In genomic region chr19:31347828-31348314, GRCh38 we compare ENCODE assay signal across 10 cellular contexts. TPM values are rescaled to one million over a fixed set of nuclear protein-coding genes. Genes with fewer than 3 reads are reported as not detected.
DNase-seq lines count a peak whose midpoint lies in the region; FAIRE-seq and TF ChIP-seq lines count a peak whose summit lies in the region.
"Had no signal": no experiment of that assay in that cellular context is flagged by ENCODE, and none has a peak within 500 bp of the region (broad histone marks: within the 10 kb centered on the region; RNA-seq: fewer than 3 reads in every experiment).

No MANE protein-coding gene starts in this region.

- H3K27me3 ChIP-seq in stomach smooth muscle (ENCODE audit: control insufficient read depth in 1 of 2, insufficient read depth in 2 of 2, low read length in 2 of 2), result no peaks in the 10 kb centered on the region
- H3K27me3 ChIP-seq: adrenal gland had no signal

- FAIRE-seq in H54 (lab: Jason Lieb, UNC), result no peak
- FAIRE-seq: RCC 7860 had no signal

- H3K9me3 Mint-ChIP-seq in activated CD4-positive, alpha-beta T cell treated with anti-CD3 and anti-CD28 coated beads, Interleukin-2, amount 10 ng/mL, durations not matched to agents 24 days and 14 days, result no peaks in the 10 kb centered on the region
- no peaks in the 10 kb centered on the region for H3K9me3 Mint-ChIP-seq in activated naive CD8-positive, alpha-beta T cell treated with anti-CD3 and anti-CD28 coated beads for 36 hours
- peaks cover 0 to 3% (median 0%) of the 10 kb centered on the region in 6 donors for H3K9me3 Mint-ChIP-seq in immature natural killer cell

- H3K4me1 ChIP-seq in stomach smooth muscle (ENCODE audit: control insufficient read depth, insufficient read depth, low read length), result peaks cover 32% of the 10 kb centered on the region

- peak overlapping the region; percentile 87 for H3K4me3 Mint-ChIP-seq in activated CD4-positive, alpha-beta T cell treated with anti-CD3 and anti-CD28 coated beads, Interleukin-2, amount 10 ng/mL, durations not matched to agents 24 days and 14 days
- H3K4me3 Mint-ChIP-seq in activated naive CD8-positive, alpha-beta T cell treated with anti-CD3 and anti-CD28 coated beads for 36 hours, result peak overlapping the region; percentile 73
- H3K4me3 Mint-ChIP-seq in immature natural killer cell, result peak overlapping the region; percentile 81 to 90 (median 86)

- peaks cover 4% of the 10 kb centered on the region for H3K36me3 Mint-ChIP-seq in activated CD4-positive, alpha-beta T cell treated with anti-CD3 and anti-CD28 coated beads, Interleukin-2, amount 10 ng/mL, durations not matched to agents 24 days and 14 days (ENCODE audit: low read depth)
- H3K36me3 Mint-ChIP-seq in activated naive CD8-positive, alpha-beta T cell treated with anti-CD3 and anti-CD28 coated beads for 36 hours, result no peaks in the 10 kb centered on the region
- H3K36me3 Mint-ChIP-seq in immature natural killer cell, result no peaks in the 10 kb centered on the region

- TF ChIP-seq CTCF in GM10248 (IDR thresholded peaks at IDR 0.05; ENCODE audit: control extremely low read depth, extremely low read depth, low read depth, missing control alignments), result no peak

- no peaks in the 10 kb centered on the region for H3K9me3 ChIP-seq in stomach smooth muscle (ENCODE audit: control insufficient read depth in 2 of 2, low read length in 2 of 2)
- H3K9me3 ChIP-seq: adrenal gland had no signal

- no peaks in the 10 kb centered on the region for H3K36me3 ChIP-seq in stomach smooth muscle (ENCODE audit: control insufficient read depth in 2 of 2, insufficient read depth in 2 of 2, low read length in 2 of 2)
- H3K36me3 ChIP-seq: adrenal gland had no signal

- H3K4me3 ChIP-seq in stomach smooth muscle (ENCODE audit: low read length in 2 of 2), result peak overlapping the region; percentile 60 to 83

- CTCF ChIA-PET in GM10248 (lab: Yijun Ruan, JAX), result interaction anchor here (0.5 kb wide), 1 partner anchor 662 kb away, joined by 3 read pairs; no protein-coding TSS in a partner anchor

- intact Hi-C loops in activated CD4-positive, alpha-beta T cell treated with anti-CD3 and anti-CD28 coated beads, Interleukin-2, amount 10 ng/mL, durations not matched to agents 24 days and 14 days (cut with micrococcal nuclease), result no loop called here

- DNase-seq in activated CD4-positive, alpha-beta T cell treated with anti-CD3 and anti-CD28 coated beads, Interleukin-2, amount 10 ng/mL, durations not matched to agents 24 days and 14 days, result no peak
- no peak for DNase-seq in activated CD4-positive, alpha-beta T cell treated with anti-CD3 and anti-CD28 coated beads, Interleukin-2, amount 50 U/mL, for 1 hour
- no peak for DNase-seq in activated naive CD8-positive, alpha-beta T cell treated with anti-CD3 and anti-CD28 coated beads for 36 hours
- DNase-seq in immature natural killer cell, result no peak
- DNase-seq in GM10248 (ENCODE audit: extremely low spot score), result no peak
- DNase-seq in hippocampal formation (lab: John Stamatoyannopoulos, UW), result no peak
- no peak for DNase-seq in H54 (ENCODE audit: insufficient read length, low spot score)

- H3K27ac ChIP-seq in stomach smooth muscle (ENCODE audit: low read length), result peak overlapping the region; percentile 67

- peaks cover 21% of the 10 kb centered on the region for H3K4me1 Mint-ChIP-seq in activated CD4-positive, alpha-beta T cell treated with anti-CD3 and anti-CD28 coated beads, Interleukin-2, amount 10 ng/mL, durations not matched to agents 24 days and 14 days
- peaks cover 15% of the 10 kb centered on the region for H3K4me1 Mint-ChIP-seq in activated naive CD8-positive, alpha-beta T cell treated with anti-CD3 and anti-CD28 coated beads for 36 hours
- peaks cover 27 to 28% of the 10 kb centered on the region in 2 donors for H3K4me1 Mint-ChIP-seq in immature natural killer cell

- H3K27ac Mint-ChIP-seq in activated CD4-positive, alpha-beta T cell treated with anti-CD3 and anti-CD28 coated beads, Interleukin-2, amount 10 ng/mL, durations not matched to agents 24 days and 14 days, result peak overlapping the region; percentile 56
- no peak overlapping the region for H3K27ac Mint-ChIP-seq in activated naive CD8-positive, alpha-beta T cell treated with anti-CD3 and anti-CD28 coated beads for 36 hours
- no peak overlapping the region for H3K27ac Mint-ChIP-seq in immature natural killer cell

- no peak for TF ChIP-seq POLR2A in H54 (IDR thresholded peaks at IDR 0.05; ENCODE audit: low read depth, low read length)

- POLR2A ChIA-PET in GM10248 (lab: Yijun Ruan, JAX), result no interaction called here

- H3K9ac ChIP-seq in stomach smooth muscle (ENCODE audit: low read length in 2 of 2), result peak overlapping the region; percentile 52 to 55

- peaks cover 58% of the 10 kb centered on the region for H3K27me3 Mint-ChIP-seq in activated CD4-positive, alpha-beta T cell treated with anti-CD3 and anti-CD28 coated beads, Interleukin-2, amount 10 ng/mL, durations not matched to agents 24 days and 14 days
- H3K27me3 Mint-ChIP-seq in activated naive CD8-positive, alpha-beta T cell treated with anti-CD3 and anti-CD28 coated beads for 36 hours, result peaks cover 66% of the 10 kb centered on the region
- peaks cover 21 to 27% (median 22%) of the 10 kb centered on the region in 3 donors for H3K27me3 Mint-ChIP-seq in immature natural killer cell (ENCODE audit: low read depth in 3 of 3)

RNA-seq across cellular contexts. Expression of gene TSHZ3, which starts 1.4 kb away (rescaled TPM):
- total RNA-seq in activated CD4-positive, alpha-beta T cell treated with anti-CD3 and anti-CD28 coated beads, Interleukin-2, amount 10 ng/mL, durations not matched to agents 24 days and 14 days, result 1.3 and 1.6 TPM in 2 replicates
- total RNA-seq in activated naive CD8-positive, alpha-beta T cell treated with anti-CD3 and anti-CD28 coated beads for 36 hours, result under 1 TPM; 0.06 TPM
- polyA plus RNA-seq in immature natural killer cell, result 1 to 10 TPM in 2 of 3 donors, under 1 TPM in 1; 0.74 to 3.5 (median 1.5) TPM
